ENCODE assay signal across 1 cellular context in the genomic region with DNA sequence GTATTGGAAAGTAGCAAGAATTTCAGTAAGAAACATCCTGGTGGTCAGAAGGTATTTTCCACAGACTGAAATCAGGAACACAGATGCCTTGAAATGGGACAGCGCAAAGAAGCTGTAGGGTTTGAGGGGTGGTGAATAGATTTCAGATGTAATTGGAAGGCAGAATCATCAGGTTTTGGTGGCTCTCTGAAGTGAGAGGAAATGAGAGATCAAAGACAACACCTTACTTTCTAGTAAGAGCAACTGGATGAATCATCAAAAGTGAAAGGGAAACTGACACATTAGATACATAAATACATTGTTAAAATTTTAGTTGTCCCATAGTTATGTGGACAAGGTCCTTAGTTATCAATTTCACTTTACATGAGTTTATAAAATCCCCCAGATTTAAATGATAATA.
TF ChIP-seq lines count a peak whose summit lies in the region.

No MANE protein-coding gene starts in this region.

TF ChIP-seq in WTC11, 78 proteins besides CTCF, POLR2A, EP300 and RAD21 (continued from another document):
- TF ChIP-seq USF2 (CRISPR knock-in tag; IDR thresholded peaks at IDR 0.05) (no peak), ZNF396 (CRISPR knock-in tag; IDR thresholded peaks at IDR 0.05; ENCODE audit: borderline replicate concordance) (no peak), ATF6 (CRISPR knock-in tag; IDR thresholded peaks at IDR 0.05) (no peak)
